ENCODE assay signal across 23 cellular contexts in genomic region chr2:237199577-237199976, GRCh38.
DNase-seq lines count a peak whose midpoint lies in the region; ATAC-seq, FAIRE-seq and TF ChIP-seq lines count a peak whose summit lies in the region.
"Had no signal": no experiment of that assay in that cellular context is flagged by ENCODE, and none has a peak within 500 bp of the region (broad histone marks: within the 10 kb centered on the region; RNA-seq: fewer than 3 reads in every experiment).

No MANE protein-coding gene starts in this region.

- no peak overlapping the region for H3K27ac Mint-ChIP-seq in activated CD8-positive, alpha-beta memory T cell treated with anti-CD3 and anti-CD28 coated beads, Interleukin-2, amount 10 ng/mL, durations not matched to agents 7 days and 5 days
- peak overlapping the region; percentile 97 for H3K27ac Mint-ChIP-seq in WTC11
- H3K27ac Mint-ChIP-seq: activated naive CD4-positive, alpha-beta T cell treated with anti-CD3 and anti-CD28 coated beads, Interleukin-2, amount 50 U/mL, for 24 hours; activated T-cell treated with anti-CD3 and anti-CD28 coated beads, Interleukin-2, amount 50 U/mL, for 24 hours; brain; memory B cell; natural killer cell; stimulated activated effector memory CD8-positive, alpha-beta T cell treated with anti-CD3 and anti-CD28 coated beads, Interleukin-12 subunit alpha, Interleukin-12 subunit beta, amount 100 ng/mL, for 72 hours had no signal

- peak overlapping the region; percentile 51 for H3K27ac ChIP-seq in iPS-20b (ENCODE audit: low read length)
- H3K27ac ChIP-seq: BLaER1, RWPE1 had no signal

- no peak overlapping the region for H3K4me3 Mint-ChIP-seq in activated CD8-positive, alpha-beta memory T cell treated with anti-CD3 and anti-CD28 coated beads, Interleukin-2, amount 10 ng/mL, durations not matched to agents 7 days and 5 days
- H3K4me3 Mint-ChIP-seq in WTC11, result no peak overlapping the region
- H3K4me3 Mint-ChIP-seq: activated naive CD4-positive, alpha-beta T cell treated with anti-CD3 and anti-CD28 coated beads, Interleukin-2, amount 50 U/mL, for 24 hours; activated T-cell treated with anti-CD3 and anti-CD28 coated beads, Interleukin-2, amount 50 U/mL, for 24 hours; brain; memory B cell; natural killer cell; stimulated activated effector memory CD8-positive, alpha-beta T cell treated with anti-CD3 and anti-CD28 coated beads, Interleukin-12 subunit alpha, Interleukin-12 subunit beta, amount 100 ng/mL, for 72 hours had no signal

- H3K36me3 Mint-ChIP-seq in activated CD8-positive, alpha-beta memory T cell treated with anti-CD3 and anti-CD28 coated beads, Interleukin-2, amount 10 ng/mL, durations not matched to agents 7 days and 5 days, result no peaks in the 10 kb centered on the region
- peaks cover 20% of the 10 kb centered on the region for H3K36me3 Mint-ChIP-seq in WTC11
- H3K36me3 Mint-ChIP-seq: activated naive CD4-positive, alpha-beta T cell treated with anti-CD3 and anti-CD28 coated beads, Interleukin-2, amount 50 U/mL, for 24 hours; brain; memory B cell; natural killer cell; stimulated activated effector memory CD8-positive, alpha-beta T cell treated with anti-CD3 and anti-CD28 coated beads, Interleukin-12 subunit alpha, Interleukin-12 subunit beta, amount 100 ng/mL, for 72 hours had no signal

- H3K27me3 ChIP-seq in iPS-20b (ENCODE audit: insufficient read depth, low read length), result no peaks in the 10 kb centered on the region
- H3K27me3 ChIP-seq: BLaER1 had no signal

- peaks cover 3% of the 10 kb centered on the region; the same call in 1 of the 2 replicates for H3K9me3 ChIP-seq in iPS-20b (ENCODE audit: insufficient read depth, low read depth, low read length)

- peaks cover 16% of the 10 kb centered on the region for H3K27me3 Mint-ChIP-seq in activated CD8-positive, alpha-beta memory T cell treated with anti-CD3 and anti-CD28 coated beads, Interleukin-2, amount 10 ng/mL, durations not matched to agents 7 days and 5 days
- peaks cover 34% of the 10 kb centered on the region for H3K27me3 Mint-ChIP-seq in WTC11 (ENCODE audit: low read depth)

- no peak for TF ChIP-seq CTCF in WTC11 (IDR thresholded peaks at IDR 0.05)

- no peaks in the 10 kb centered on the region for H3K4me1 Mint-ChIP-seq in activated CD8-positive, alpha-beta memory T cell treated with anti-CD3 and anti-CD28 coated beads, Interleukin-2, amount 10 ng/mL, durations not matched to agents 7 days and 5 days
- peaks cover 69% of the 10 kb centered on the region for H3K4me1 Mint-ChIP-seq in WTC11
- H3K4me1 Mint-ChIP-seq: activated naive CD4-positive, alpha-beta T cell treated with anti-CD3 and anti-CD28 coated beads, Interleukin-2, amount 50 U/mL, for 24 hours; memory B cell; natural killer cell; stimulated activated effector memory CD8-positive, alpha-beta T cell treated with anti-CD3 and anti-CD28 coated beads, Interleukin-12 subunit alpha, Interleukin-12 subunit beta, amount 100 ng/mL, for 72 hours had no signal

- DNase-seq in activated CD8-positive, alpha-beta memory T cell treated with anti-CD3 and anti-CD28 coated beads, Interleukin-2, amount 10 ng/mL, durations not matched to agents 7 days and 5 days, result peak; percentile 3
- no peak for DNase-seq in activated CD8-positive, alpha-beta memory T cell treated with anti-CD3 and anti-CD28 coated beads for 24 hours
- DNase-seq in WTC11 (ENCODE audit: low spot score) (no peak), urothelium cell line (ENCODE audit: low spot score) (no peak)
- DNase-seq: 8988T; activated CD4-positive, alpha-beta T cell treated with anti-CD3 and anti-CD28 coated beads, Interleukin-2, amount 50 U/mL, for 4 hours; activated T-cell treated with anti-CD3 and anti-CD28 coated beads, Interleukin-2, amount 50 U/mL, for 24 hours; glutamatergic neuron; natural killer cell; stimulated activated CD4-positive, alpha-beta T cell treated with anti-CD3 and anti-CD28 coated beads, Interleukin-12 subunit alpha, Interleukin-12 subunit beta, amount 100 ng/mL, for 4 hours had no signal

- peak; percentile 59 for FAIRE-seq in urothelium cell line (lab: Jason Lieb, UNC)
- FAIRE-seq: D721Med, G401.6, HepG2 had no signal

- no peak for ATAC-seq in activated CD8-positive, alpha-beta memory T cell treated with anti-CD3 and anti-CD28 coated beads, Interleukin-2, amount 10 ng/mL, durations not matched to agents 7 days and 5 days
- ATAC-seq in WTC11 (peak; percentile 27), HG03025 (IDR thresholded peaks at IDR 0.05; ENCODE audit: low FRiP score, unreplicated experiment) (no peak), HG02798 (IDR thresholded peaks at IDR 0.05; ENCODE audit: poor library complexity, unreplicated experiment) (no peak), HG03520 (IDR thresholded peaks at IDR 0.05; ENCODE audit: unreplicated experiment) (no peak)
- ATAC-seq: HepG2; natural killer cell; stimulated activated effector memory CD8-positive, alpha-beta T cell treated with anti-CD3 and anti-CD28 coated beads, Interleukin-12 subunit alpha, Interleukin-12 subunit beta, amount 100 ng/mL, for 72 hours had no signal

- H3K4me3 ChIP-seq in iPS-20b (ENCODE audit: low read length), result no peak overlapping the region
- H3K4me3 ChIP-seq: BLaER1 had no signal

- CTCF ChIA-PET in activated CD8-positive, alpha-beta memory T cell treated with anti-CD3 and anti-CD28 coated beads, Interleukin-2, amount 10 ng/mL, durations not matched to agents 7 days and 5 days (lab: Charles Lee), result no interaction called here
- CTCF ChIA-PET in WTC11 (lab: Charles Lee), result interaction anchor here (1.5 to 2.0 kb wide), 2 partner anchors 34 to 222 kb away, joined by 5 to 7 read pairs; no protein-coding TSS in a partner anchor

- POLR2A ChIA-PET in WTC11 (lab: Charles Lee), result interaction anchor here (0.5 to 0.6 kb wide), 2 partner anchors 61 to 210 kb away, joined by 3 to 5 read pairs; no protein-coding TSS in a partner anchor

- H3K4me1 ChIP-seq in iPS-20b (ENCODE audit: insufficient read depth, low read length), result peaks cover 33% of the 10 kb centered on the region
- H3K4me1 ChIP-seq: BLaER1 had no signal

- H3K36me3 ChIP-seq in iPS-20b (ENCODE audit: insufficient read depth, low read depth, low read length), result no peaks in the 10 kb centered on the region
- H3K36me3 ChIP-seq: BLaER1 had no signal

- H3K9ac ChIP-seq in iPS-20b (ENCODE audit: low read depth, low read length), result no peak overlapping the region
- H3K9ac ChIP-seq: BLaER1 had no signal

- no peaks in the 10 kb centered on the region for H3K9me3 Mint-ChIP-seq in activated CD8-positive, alpha-beta memory T cell treated with anti-CD3 and anti-CD28 coated beads, Interleukin-2, amount 10 ng/mL, durations not matched to agents 7 days and 5 days (ENCODE audit: low read depth)
- peaks cover 20% of the 10 kb centered on the region for H3K9me3 Mint-ChIP-seq in WTC11
- H3K9me3 Mint-ChIP-seq: activated naive CD4-positive, alpha-beta T cell treated with anti-CD3 and anti-CD28 coated beads, Interleukin-2, amount 50 U/mL, for 24 hours; activated T-cell treated with anti-CD3 and anti-CD28 coated beads, Interleukin-2, amount 50 U/mL, for 24 hours; memory B cell; natural killer cell; stimulated activated effector memory CD8-positive, alpha-beta T cell treated with anti-CD3 and anti-CD28 coated beads, Interleukin-12 subunit alpha, Interleukin-12 subunit beta, amount 100 ng/mL, for 72 hours had no signal

TF ChIP-seq in WTC11, 78 proteins besides CTCF, POLR2A, EP300 and RAD21 (continues in another document):
- TF ChIP-seq JUN (CRISPR knock-in tag; IDR thresholded peaks at IDR 0.05), result no peak
- no peak for TF ChIP-seq ZSCAN18 (CRISPR knock-in tag; IDR thresholded peaks at IDR 0.05)
- TF ChIP-seq ZNF281 (CRISPR knock-in tag; IDR thresholded peaks at IDR 0.05), result no peak
- no peak for TF ChIP-seq GRHL2 (CRISPR knock-in tag; IDR thresholded peaks at IDR 0.05; ENCODE audit: insufficient replicate concordance, severe bottlenecking)
- no peak for TF ChIP-seq EMX1 (CRISPR knock-in tag; IDR thresholded peaks at IDR 0.05)
- TF ChIP-seq NR1H2 (CRISPR knock-in tag; IDR thresholded peaks at IDR 0.05), result no peak
- no peak for TF ChIP-seq NFE2L1 (CRISPR knock-in tag; IDR thresholded peaks at IDR 0.05)
- no peak for TF ChIP-seq GTF2I (CRISPR knock-in tag; conservative IDR thresholded peaks at IDR 0.05)
